Comparison of ENCODE assay signal across 8 cellular contexts in the genomic region with DNA sequence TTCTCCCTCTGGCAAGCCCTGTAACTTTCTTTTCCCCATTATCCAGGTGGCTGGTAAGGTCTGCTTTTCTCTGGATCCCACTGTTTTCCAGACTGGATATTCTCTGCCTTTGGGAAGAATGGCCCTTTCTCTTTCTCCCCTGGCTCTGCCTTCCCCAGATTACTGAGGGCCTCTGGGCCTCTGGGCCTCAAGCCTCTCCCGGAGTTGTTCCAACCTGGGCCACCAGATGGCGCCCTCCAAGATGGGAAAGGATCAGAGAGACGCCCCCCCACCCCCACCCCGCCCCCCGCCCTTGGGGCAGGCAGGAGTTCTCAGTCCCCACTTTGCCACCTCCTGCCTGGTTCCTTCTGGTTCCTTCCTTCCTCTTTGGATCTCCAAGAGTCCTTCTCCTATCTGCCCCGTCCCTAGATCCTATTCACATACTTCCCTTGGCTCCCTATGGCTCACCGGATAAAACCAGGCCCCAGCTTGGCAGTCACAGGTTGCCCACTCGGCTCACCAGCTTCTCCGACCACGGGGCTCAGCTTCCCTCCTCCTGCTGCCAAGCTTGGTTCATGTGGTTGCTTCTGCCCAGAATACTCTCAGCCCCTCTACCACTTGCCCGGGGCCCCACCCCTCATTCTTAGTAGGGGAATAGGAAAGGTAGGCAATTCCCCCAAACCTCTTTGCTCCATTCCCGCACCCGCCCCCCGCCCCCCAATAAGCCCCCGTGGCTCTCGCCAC. TPM values are rescaled to one million over a fixed set of nuclear protein-coding genes. Genes with fewer than 3 reads are reported as not detected.
DNase-seq lines count a peak whose midpoint lies in the region; ATAC-seq and TF ChIP-seq lines count a peak whose summit lies in the region.

No MANE protein-coding gene starts in this region.

- peaks cover 0 to 6% of the 10 kb centered on the region in 2 donors for H3K4me1 ChIP-seq in breast epithelium

- DNase-seq in GM10248 (ENCODE audit: extremely low spot score), result peak; percentile 81
- peak; percentile 85 for DNase-seq in NAMALWA (ENCODE audit: low spot score)
- peak in 1 of 2 donors; percentile 76 for DNase-seq in breast epithelium (ENCODE audit: low spot score in 2 of 2)
- no peak for DNase-seq in kidney epithelial cell (ENCODE audit: low read depth)
- peak; percentile 81 for DNase-seq in stimulated activated CD4-positive, alpha-beta T cell treated with anti-CD3 and anti-CD28 coated beads, Interleukin-1b, Interleukin-23, amount 100 ng/mL, for 48 hours
- no peak for DNase-seq in GOT3 (lab: John Stamatoyannopoulos, UW)

- H3K4me3 ChIP-seq in WI38 (ENCODE audit: low read depth, low read length) (no peak overlapping the region), breast epithelium (no peak overlapping the region), kidney epithelial cell (ENCODE audit: low read depth, low read length) (no peak overlapping the region)

- peak overlapping the region in 1 of 2 donors; percentile 7 for H3K27ac ChIP-seq in breast epithelium

- ATAC-seq in GM19397 (IDR thresholded peaks at IDR 0.05; ENCODE audit: unreplicated experiment), result no peak

- CTCF ChIA-PET in GM10248 (lab: Yijun Ruan, JAX), result interaction anchor here (0.6 to 3.2 kb wide), 27 partner anchors 9 to 415 kb away, joined by 3 to 40 read pairs (median 4); partner anchors contain the start of genes EPS8L1, PPP1R12C, TMEM150B and TMEM238

- H3K36me3 ChIP-seq in breast epithelium (peaks cover 6% of the 10 kb centered on the region), kidney epithelial cell (ENCODE audit: control insufficient read depth, insufficient read depth, low read length) (peaks cover 4% of the 10 kb centered on the region)

- no peaks in the 10 kb centered on the region for H3K27me3 ChIP-seq in breast epithelium
- peaks cover 9% of the 10 kb centered on the region for H3K27me3 ChIP-seq in kidney epithelial cell (ENCODE audit: control insufficient read depth, insufficient read depth, low read length)

- intact Hi-C loops in breast epithelium (cut with DNase I; ENCODE audit: low total_unique reads), result no loop called here

- POLR2A ChIA-PET in GM10248 (lab: Yijun Ruan, JAX), result interaction anchor here (1.0 kb wide), 1 partner anchor 314 kb away, joined by 3 read pairs; no protein-coding TSS in a partner anchor

- TF ChIP-seq POLR2A in breast epithelium (IDR thresholded peaks at IDR 0.05), result no peak

- no peaks in the 10 kb centered on the region for H3K9me3 ChIP-seq in breast epithelium

- TF ChIP-seq CTCF in GM10248 (IDR thresholded peaks at IDR 0.05; ENCODE audit: control extremely low read depth, extremely low read depth, low read depth, missing control alignments), result peak; percentile 66
- TF ChIP-seq CTCF in WI38 (IDR thresholded peaks at IDR 0.05; ENCODE audit: low read depth, low read length), result 0 out of 2 replicates have a peak, but pooled peaks have one; percentile 48
- peak in 2 of 3 donors; percentile 27 to 32 for TF ChIP-seq CTCF in breast epithelium (IDR thresholded peaks at IDR 0.05)
- TF ChIP-seq CTCF in kidney epithelial cell (IDR thresholded peaks at IDR 0.05; ENCODE audit: insufficient read depth, low read length, poor library complexity, severe bottlenecking), result peak; percentile 62

RNA-seq across cellular contexts. Expression of gene EPS8L1, which starts 13.0 kb away (rescaled TPM):
- 10 to 100 TPM in 2 of 3 donors, 1 to 10 TPM in 1; 2.4 to 51.1 (median 50.1) TPM for total RNA-seq in breast epithelium
- total RNA-seq in kidney epithelial cell, result 30.5 and 33.8 TPM in 2 replicates

RNA-seq across cellular contexts. Expression of gene RDH13, which starts 25.8 kb away (rescaled TPM):
- total RNA-seq in breast epithelium (10 to 100 TPM; 11.4 to 33.4 (median 22.3) TPM), kidney epithelial cell (16.6 and 23.4 TPM in 2 replicates)

RNA-seq across cellular contexts. Expression of gene PPP1R12C, which starts 28.7 kb away (rescaled TPM):
- 100 to 1,000 TPM in 1 of 3 donors, 10 to 100 TPM in 2; 68.3 to 148 (median 91.7) TPM for total RNA-seq in breast epithelium
- total RNA-seq in kidney epithelial cell, result 62.9 and 94.8 TPM in 2 replicates

RNA-seq across cellular contexts. Expression of gene GP6, which starts 50.6 kb away (rescaled TPM):
- total RNA-seq in breast epithelium (not detected), kidney epithelial cell (0.33 TPM in 1 of 2 replicates, not detected in the other)

Comparison
In these comparisons a context has a peak if more than half of its experiments do, and no peak if none do; other contexts are left out.
1. DNase-seq: peak in GM10248 (single experiment), NAMALWA (single experiment) and stimulated activated CD4-positive, alpha-beta T cell treated with anti-CD3 and anti-CD28 coated beads, Interleukin-1b, Interleukin-23, amount 100 ng/mL, for 48 hours (single experiment); none in kidney epithelial cell (single experiment) and GOT3 (single experiment).
2. Peak in every context shown above with its lines, with median percentiles within 50 percentile points of each other: CTCF ChIP-seq.